Comparison of ENCODE assay signal across 10 cellular contexts in genomic region chr12:63095369-63095967, GRCh38. TPM values are rescaled to one million over a fixed set of nuclear protein-coding genes. Genes with fewer than 3 reads are reported as not detected.
"Had no signal": no experiment of that assay in that cellular context is flagged by ENCODE, and none has a peak within 500 bp of the region (broad histone marks: within the 10 kb centered on the region; RNA-seq: fewer than 3 reads in every experiment).

No MANE protein-coding gene starts in this region.

- FAIRE-seq: HTR-8/SVneo had no signal

- DNase-seq: GM23248, GOT3, H7, HFFc6 had no signal

- H3K27ac ChIP-seq: GM23248 had no signal

- H3K4me1 ChIP-seq: HAP-1 had no signal

- ATAC-seq: HCT116 had no signal

- H3K36me3 ChIP-seq: HAP-1 had no signal

- H3K4me3 ChIP-seq: GM23248, HAP-1 had no signal

- H3K9ac ChIP-seq: GM23248 had no signal

- H3K9me3 ChIP-seq: HAP-1 had no signal

RNA-seq across cellular contexts. Expression of gene AVPR1A, which starts 55.5 kb away (rescaled TPM):
- total RNA-seq: GM23248, H4, HFFc6, HT-29 had no signal
- polyA plus RNA-seq: GM23248, IgD-negative memory B cell had no signal
